Comparison of ENCODE assay signal across 32 cellular contexts in genomic region chrX:96417695-96418094, GRCh38.
"Had no signal": no experiment of that assay in that cellular context is flagged by ENCODE, and none has a peak within 500 bp of the region (broad histone marks: within the 10 kb centered on the region; RNA-seq: fewer than 3 reads in every experiment).

No MANE protein-coding gene starts in this region.

- H3K4me3 ChIP-seq: adrenal gland, body of pancreas, cardiac muscle cell had no signal

- H3K27ac ChIP-seq: adrenal gland, body of pancreas, brain microvascular endothelial cell, cardiac muscle cell, VCaP had no signal

- H3K4me1 ChIP-seq: adrenal gland, body of pancreas had no signal

- H3K9me3 ChIP-seq: adrenal gland, body of pancreas had no signal

- DNase-seq: activated B cell treated with CpG ODN at 0.5 μM for 24 hours; activated CD4-positive, alpha-beta memory T cell treated with anti-CD3 and anti-CD28 coated beads for 36 hours; activated CD4-positive, alpha-beta T cell treated with anti-CD3 and anti-CD28 coated beads for 4 hours; activated CD4-positive, alpha-beta T cell treated with anti-CD3 and anti-CD28 coated beads, Interleukin-2, amount 10 ng/mL, durations not matched to agents 24 days and 14 days; activated CD4-positive, alpha-beta T cell treated with anti-CD3 and anti-CD28 coated beads, Interleukin-2, amount 50 U/mL, for 1 hour; activated CD4-positive, alpha-beta T cell treated with anti-CD3 and anti-CD28 coated beads, Interleukin-2, amount 50 U/mL, for 4 hours; activated CD4-positive, CD25-positive, alpha-beta regulatory T cell treated with anti-CD3 and anti-CD28 coated beads, Interleukin-2, amount 50 U/mL, for 72 hours; activated CD8-positive, alpha-beta memory T cell treated with anti-CD3 and anti-CD28 coated beads, Interleukin-2, amount 50 U/mL, for 4 hours; activated CD8-positive, alpha-beta T cell treated with anti-CD3 and anti-CD28 coated beads for 36 hours; activated effector memory CD4-positive, alpha-beta T cell treated with anti-CD3 and anti-CD28 coated beads, Interleukin-2, amount 50 U/mL, for 16 hours; activated gamma-delta T cell treated with Interleukin-2 at 50 U/mL for 16 hours; activated naive CD4-positive, alpha-beta T cell; activated naive CD4-positive, alpha-beta T cell treated with anti-CD3 and anti-CD28 coated beads for 36 hours; activated naive CD4-positive, alpha-beta T cell treated with anti-CD3 and anti-CD28 coated beads, Interleukin-2, amount 50 U/mL, for 16 hours; activated naive CD8-positive, alpha-beta T cell treated with anti-CD3 and anti-CD28 coated beads for 36 hours; activated T-cell treated with anti-CD3 and anti-CD28 coated beads for 4 hours; activated T-cell treated with anti-CD3 and anti-CD28 coated beads, Interleukin-2, amount 50 U/mL, for 1 hour; activated T-cell treated with anti-CD3 and anti-CD28 coated beads, Interleukin-2, amount 50 U/mL, for 4 hours; activated T-cell treated with anti-CD3 and anti-CD28 coated beads, Interleukin-2, amount 50 U/mL, for 72 hours; adrenal gland; amniotic stem cell; aorta; body of pancreas; brain microvascular endothelial cell; caudate nucleus; cerebellar nuclear complex; T-helper 2 cell; T-helper 9 cell had no signal

- H3K36me3 ChIP-seq: adrenal gland, brain microvascular endothelial cell, cardiac muscle cell had no signal

- ATAC-seq: activated CD8-positive, alpha-beta T cell treated with anti-CD3 and anti-CD28 coated beads for 36 hours; activated naive CD4-positive, alpha-beta T cell treated with anti-CD3 and anti-CD28 coated beads, Interleukin-2, amount 50 U/mL, for 72 hours; activated T-cell treated with anti-CD3 and anti-CD28 coated beads, Interleukin-2, amount 50 U/mL, for 4 hours; activated T-cell treated with anti-CD3 and anti-CD28 coated beads, Interleukin-2, amount 50 U/mL, for 72 hours; activated T-helper 17 cell treated with anti-CD3 and anti-CD28 coated beads, Interleukin-2, amount 50 U/mL, for 72 hours; body of pancreas had no signal

- H3K27me3 ChIP-seq: adrenal gland, body of pancreas, brain microvascular endothelial cell, cardiac muscle cell had no signal
